In genomic region chr7:139092090-139092796, GRCh38 we compare ENCODE assay signal across 1 cellular context.
TF ChIP-seq lines count a peak whose summit lies in the region.

No MANE protein-coding gene starts in this region.

TF ChIP-seq in K562, 482 proteins besides CTCF, POLR2A, EP300 and RAD21 (continued from another document and continues in another):
- TF ChIP-seq CREB3 (tag; conservative IDR thresholded peaks at IDR 0.05; ENCODE audit: low read depth), result peak; percentile 99
- TF ChIP-seq ZBTB26 (CRISPR knock-in tag; IDR thresholded peaks at IDR 0.05), result peak; percentile 98
- TF ChIP-seq PTRF (tag; IDR thresholded peaks at IDR 0.05), result peak; percentile 98
- TF ChIP-seq THAP7 (CRISPR knock-in tag; IDR thresholded peaks at IDR 0.05), result peak; percentile 81; the same call in 1 of the 2 replicates
- peak; percentile 98 for TF ChIP-seq ZNF311 (CRISPR knock-in tag; IDR thresholded peaks at IDR 0.05)
- TF ChIP-seq NR2C2 (CRISPR knock-in tag; IDR thresholded peaks at IDR 0.05), result peak; percentile 51; the same call in 1 of the 2 replicates
- peak; percentile 7; the same call in 1 of the 2 replicates for TF ChIP-seq NR2C2 (tag; IDR thresholded peaks at IDR 0.05)
- peak; percentile 51 for TF ChIP-seq TAL1 (IDR thresholded peaks at IDR 0.05)
- peak; percentile 71; the same call in 1 of the 2 replicates for TF ChIP-seq ZNF780A (CRISPR knock-in tag; IDR thresholded peaks at IDR 0.05)
- TF ChIP-seq ILK (tag; IDR thresholded peaks at IDR 0.05; ENCODE audit: borderline replicate concordance, low read depth), result peak; percentile 93
- peak; percentile 88 for TF ChIP-seq ZBTB12 (CRISPR knock-in tag; IDR thresholded peaks at IDR 0.05)
- TF ChIP-seq RBFOX2 (IDR thresholded peaks at IDR 0.05; ENCODE audit: low read depth, low read length), result no peak
- TF ChIP-seq ZNF592 (IDR thresholded peaks at IDR 0.05), result peak; percentile 100
- peak; percentile 31; the same call in 1 of the 2 replicates for TF ChIP-seq ZBTB33 (CRISPR knock-in tag; IDR thresholded peaks at IDR 0.05)
- TF ChIP-seq ZNF778 (CRISPR knock-in tag; IDR thresholded peaks at IDR 0.05), result 0 out of 2 replicates have a peak, but pooled peaks have one; percentile 58
- no peak for TF ChIP-seq ZMIZ1 (IDR thresholded peaks at IDR 0.05; ENCODE audit: low read depth in 2 of 2, low read length in 2 of 2)
- peak; percentile 99 for TF ChIP-seq ZNF766 (CRISPR knock-in tag; conservative IDR thresholded peaks at IDR 0.05)
- TF ChIP-seq ZNF174 (CRISPR knock-in tag; IDR thresholded peaks at IDR 0.05), result peak; percentile 95
- peak; percentile 98 for TF ChIP-seq CXXC5 (CRISPR knock-in tag; IDR thresholded peaks at IDR 0.05)
- no peak for TF ChIP-seq KDM1A (IDR thresholded peaks at IDR 0.05)
- peak; percentile 98 for TF ChIP-seq PTTG1 (tag; IDR thresholded peaks at IDR 0.05; ENCODE audit: low read depth)
- peak; percentile 99 for TF ChIP-seq HSF4 (CRISPR knock-in tag; IDR thresholded peaks at IDR 0.05; ENCODE audit: borderline replicate concordance)
- no peak for TF ChIP-seq ZNF740 (CRISPR knock-in tag; IDR thresholded peaks at IDR 0.05)
- peak in 1 of 2 experiments; percentile 98; a peak in 2 of 4 replicates for TF ChIP-seq ZNF740 (tag; IDR thresholded peaks at IDR 0.05)
- peak; percentile 95 for TF ChIP-seq ZNF23 (CRISPR knock-in tag; IDR thresholded peaks at IDR 0.05)
- peak; percentile 94 for TF ChIP-seq KLF13 (tag; IDR thresholded peaks at IDR 0.05; ENCODE audit: borderline replicate concordance, low read depth)
- peak; percentile 96 for TF ChIP-seq IRF9 (tag; IDR thresholded peaks at IDR 0.05)
- TF ChIP-seq ZNF512 (tag; IDR thresholded peaks at IDR 0.05), result peak; percentile 59
- 0 out of 2 replicates have a peak, but pooled peaks have one; percentile 65 for TF ChIP-seq GTF2E2 (tag; IDR thresholded peaks at IDR 0.05)
- peak; percentile 92 for TF ChIP-seq TAF7 (tag; IDR thresholded peaks at IDR 0.05)
- TF ChIP-seq SAP30 (IDR thresholded peaks at IDR 0.05; ENCODE audit: borderline replicate concordance, insufficient read depth, low read depth, low read length, poor library complexity, severe bottlenecking), result peak; percentile 42
- peak; percentile 95 for TF ChIP-seq CREB5 (CRISPR knock-in tag; IDR thresholded peaks at IDR 0.05)
- TF ChIP-seq ARID3A (IDR thresholded peaks at IDR 0.05; ENCODE audit: borderline replicate concordance, low read depth, low read length), result no peak
- TF ChIP-seq TCF3 (CRISPR knock-in tag; IDR thresholded peaks at IDR 0.05), result peak; percentile 60
